8 cellular contexts compared by ENCODE assay signal in genomic region chr3:72887378-72887722, GRCh38. TPM values are rescaled to one million over a fixed set of nuclear protein-coding genes. Genes with fewer than 3 reads are reported as not detected.
DNase-seq lines count a peak whose midpoint lies in the region; ATAC-seq and TF ChIP-seq lines count a peak whose summit lies in the region.

No MANE protein-coding gene starts in this region.

- peaks cover 9% of the 10 kb centered on the region for H3K4me1 Mint-ChIP-seq in T-helper 17 cell

- peaks cover 6% of the 10 kb centered on the region for H3K27me3 ChIP-seq in left ventricle myocardium inferior (ENCODE audit: low read depth)

- intact Hi-C loops in left ventricle myocardium inferior (cut with micrococcal nuclease) = no loop called here

- DNase-seq in HCEC 1CT (peak; percentile 12), T-helper 17 cell (no peak), left ventricle myocardium inferior (no peak), kidney tubule cell (ENCODE audit: low spot score) (no peak)

- peak overlapping the region; percentile 88 for H3K4me3 Mint-ChIP-seq in T-helper 17 cell

- no peak for TF ChIP-seq CTCF in left ventricle myocardium inferior (IDR thresholded peaks at IDR 0.05; ENCODE audit: borderline replicate concordance)

- peaks cover 3% of the 10 kb centered on the region for H3K36me3 Mint-ChIP-seq in T-helper 17 cell (ENCODE audit: low read depth)

- no peaks in the 10 kb centered on the region for H3K9me3 ChIP-seq in T-helper 17 cell (ENCODE audit: control insufficient read depth, low read length, poor library complexity, severe bottlenecking)
- peaks cover 6% of the 10 kb centered on the region for H3K9me3 ChIP-seq in left ventricle myocardium inferior (replicated peaks)

- H3K36me3 ChIP-seq in left ventricle myocardium inferior = no peaks in the 10 kb centered on the region

- H3K27ac Mint-ChIP-seq in T-helper 17 cell = no peak overlapping the region

- peaks cover 70% of the 10 kb centered on the region for H3K27me3 Mint-ChIP-seq in T-helper 17 cell

- ATAC-seq in T-helper 17 cell = no peak
- no peak for ATAC-seq in GM21825 (IDR thresholded peaks at IDR 0.05; ENCODE audit: unreplicated experiment)
- ATAC-seq in GM19467 (IDR thresholded peaks at IDR 0.05; ENCODE audit: unreplicated experiment) = no peak
- no peak for ATAC-seq in HG03095 (IDR thresholded peaks at IDR 0.05; ENCODE audit: unreplicated experiment)

- H3K27ac ChIP-seq in left ventricle myocardium inferior (replicated peaks) (peak overlapping the region; percentile 82), skin epidermis (peak overlapping the region in 6 of 21 experiments; percentile 2 to 45 (median 10))

- H3K4me3 ChIP-seq in left ventricle myocardium inferior (peak overlapping the region; percentile 66), skin epidermis (peak overlapping the region; percentile 0 to 46 (median 28))

- H3K4me1 ChIP-seq in left ventricle myocardium inferior = peaks cover 42% of the 10 kb centered on the region

RNA-seq across cellular contexts. Expression of gene GXYLT2, which starts 0.5 kb away (rescaled TPM):
- total RNA-seq in T-helper 17 cell = under 1 TPM in 1 of 2 donors, not detected in 1; 0.10 TPM
- 16.2 TPM for total RNA-seq in left ventricle myocardium inferior

RNA-seq across cellular contexts. Expression of gene SHQ1, which starts 39.1 kb away (rescaled TPM):
- 10 to 100 TPM; 14.0 to 15.4 TPM for total RNA-seq in T-helper 17 cell
- total RNA-seq in left ventricle myocardium inferior = 18.8 TPM

Comparison
In these comparisons a context has a peak if more than half of its experiments do, and no peak if none do; other contexts are left out.
1. RNA of gene GXYLT2, which starts 0.5 kb away (total RNA-seq): 16.2 TPM in left ventricle myocardium inferior (single experiment); 0.10 TPM in T-helper 17 cell; every median in the first group is over 10 times any median in the second.